1 cellular context compared by ENCODE assay signal in the genomic region with DNA sequence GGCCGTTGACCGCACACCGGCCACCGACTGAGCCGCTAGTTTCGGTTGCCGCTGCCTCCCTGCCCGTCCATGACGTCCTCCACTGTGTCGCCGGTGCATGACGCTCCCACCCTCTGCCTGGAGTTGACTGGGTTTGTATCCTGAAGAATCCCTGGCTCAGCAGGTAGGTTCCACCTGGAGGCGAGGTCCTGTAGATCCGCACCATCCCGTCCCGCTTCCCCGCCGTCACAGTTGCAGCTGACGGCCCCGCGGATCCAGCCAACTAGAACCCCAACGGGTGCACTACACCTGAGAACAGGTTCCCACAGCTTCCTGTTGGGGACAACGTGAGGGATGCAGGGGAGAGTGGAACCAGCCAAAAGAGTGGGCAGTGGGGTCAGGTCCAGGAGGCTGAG.
TF ChIP-seq lines count a peak whose summit lies in the region.

No MANE protein-coding gene starts in this region.

TF ChIP-seq in K562, 482 proteins besides CTCF, POLR2A, EP300 and RAD21 (continued from another document):
- TF ChIP-seq, protein P1, sequence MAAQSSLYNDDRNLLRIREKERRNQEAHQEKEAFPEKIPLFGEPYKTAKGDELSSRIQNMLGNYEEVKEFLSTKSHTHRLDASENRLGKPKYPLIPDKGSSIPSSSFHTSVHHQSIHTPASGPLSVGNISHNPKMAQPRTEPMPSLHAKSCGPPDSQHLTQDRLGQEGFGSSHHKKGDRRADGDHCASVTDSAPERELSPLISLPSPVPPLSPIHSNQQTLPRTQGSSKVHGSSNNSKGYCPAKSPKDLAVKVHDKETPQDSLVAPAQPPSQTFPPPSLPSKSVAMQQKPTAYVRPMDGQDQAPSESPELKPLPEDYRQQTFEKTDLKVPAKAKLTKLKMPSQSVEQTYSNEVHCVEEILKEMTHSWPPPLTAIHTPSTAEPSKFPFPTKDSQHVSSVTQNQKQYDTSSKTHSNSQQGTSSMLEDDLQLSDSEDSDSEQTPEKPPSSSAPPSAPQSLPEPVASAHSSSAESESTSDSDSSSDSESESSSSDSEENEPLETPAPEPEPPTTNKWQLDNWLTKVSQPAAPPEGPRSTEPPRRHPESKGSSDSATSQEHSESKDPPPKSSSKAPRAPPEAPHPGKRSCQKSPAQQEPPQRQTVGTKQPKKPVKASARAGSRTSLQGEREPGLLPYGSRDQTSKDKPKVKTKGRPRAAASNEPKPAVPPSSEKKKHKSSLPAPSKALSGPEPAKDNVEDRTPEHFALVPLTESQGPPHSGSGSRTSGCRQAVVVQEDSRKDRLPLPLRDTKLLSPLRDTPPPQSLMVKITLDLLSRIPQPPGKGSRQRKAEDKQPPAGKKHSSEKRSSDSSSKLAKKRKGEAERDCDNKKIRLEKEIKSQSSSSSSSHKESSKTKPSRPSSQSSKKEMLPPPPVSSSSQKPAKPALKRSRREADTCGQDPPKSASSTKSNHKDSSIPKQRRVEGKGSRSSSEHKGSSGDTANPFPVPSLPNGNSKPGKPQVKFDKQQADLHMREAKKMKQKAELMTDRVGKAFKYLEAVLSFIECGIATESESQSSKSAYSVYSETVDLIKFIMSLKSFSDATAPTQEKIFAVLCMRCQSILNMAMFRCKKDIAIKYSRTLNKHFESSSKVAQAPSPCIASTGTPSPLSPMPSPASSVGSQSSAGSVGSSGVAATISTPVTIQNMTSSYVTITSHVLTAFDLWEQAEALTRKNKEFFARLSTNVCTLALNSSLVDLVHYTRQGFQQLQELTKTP (IDR thresholded peaks at IDR 0.05; ENCODE audit: low read depth in 1 of 2, partially characterized antibody in 2 of 2): no peak
- TF ChIP-seq, protein P2, sequence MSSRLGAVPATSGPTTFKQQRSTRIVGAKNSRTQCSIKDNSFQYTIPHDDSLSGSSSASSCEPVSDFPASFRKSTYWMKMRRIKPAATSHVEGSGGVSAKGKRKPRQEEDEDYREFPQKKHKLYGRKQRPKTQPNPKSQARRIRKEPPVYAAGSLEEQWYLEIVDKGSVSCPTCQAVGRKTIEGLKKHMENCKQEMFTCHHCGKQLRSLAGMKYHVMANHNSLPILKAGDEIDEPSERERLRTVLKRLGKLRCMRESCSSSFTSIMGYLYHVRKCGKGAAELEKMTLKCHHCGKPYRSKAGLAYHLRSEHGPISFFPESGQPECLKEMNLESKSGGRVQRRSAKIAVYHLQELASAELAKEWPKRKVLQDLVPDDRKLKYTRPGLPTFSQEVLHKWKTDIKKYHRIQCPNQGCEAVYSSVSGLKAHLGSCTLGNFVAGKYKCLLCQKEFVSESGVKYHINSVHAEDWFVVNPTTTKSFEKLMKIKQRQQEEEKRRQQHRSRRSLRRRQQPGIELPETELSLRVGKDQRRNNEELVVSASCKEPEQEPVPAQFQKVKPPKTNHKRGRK (tag; IDR thresholded peaks at IDR 0.05): no peak
- TF ChIP-seq PHF21A (IDR thresholded peaks at IDR 0.05; ENCODE audit: borderline replicate concordance, low read depth): no peak
- TF ChIP-seq BDP1 (IDR thresholded peaks at IDR 0.05; ENCODE audit: insufficient read depth, insufficient read length): no peak
- TF ChIP-seq KDM5B (IDR thresholded peaks at IDR 0.05; ENCODE audit: insufficient replicate concordance, low read depth, low read length): no peak
- TF ChIP-seq NFE2L1 (tag; IDR thresholded peaks at IDR 0.05; ENCODE audit: borderline replicate concordance, low read depth): no peak
- TF ChIP-seq EP400 (IDR thresholded peaks at IDR 0.05): no peak; the same call in 1 of the 2 replicates
- TF ChIP-seq RFX7 (CRISPR knock-in tag; IDR thresholded peaks at IDR 0.05): no peak
- TF ChIP-seq NRF1 (conservative IDR thresholded peaks at IDR 0.05 in 1 of 2, IDR thresholded peaks at IDR 0.05 in 1 of 2): no peak
- no peak for TF ChIP-seq PHB2 (IDR thresholded peaks at IDR 0.05; ENCODE audit: low read depth)
- TF ChIP-seq, protein P3, sequence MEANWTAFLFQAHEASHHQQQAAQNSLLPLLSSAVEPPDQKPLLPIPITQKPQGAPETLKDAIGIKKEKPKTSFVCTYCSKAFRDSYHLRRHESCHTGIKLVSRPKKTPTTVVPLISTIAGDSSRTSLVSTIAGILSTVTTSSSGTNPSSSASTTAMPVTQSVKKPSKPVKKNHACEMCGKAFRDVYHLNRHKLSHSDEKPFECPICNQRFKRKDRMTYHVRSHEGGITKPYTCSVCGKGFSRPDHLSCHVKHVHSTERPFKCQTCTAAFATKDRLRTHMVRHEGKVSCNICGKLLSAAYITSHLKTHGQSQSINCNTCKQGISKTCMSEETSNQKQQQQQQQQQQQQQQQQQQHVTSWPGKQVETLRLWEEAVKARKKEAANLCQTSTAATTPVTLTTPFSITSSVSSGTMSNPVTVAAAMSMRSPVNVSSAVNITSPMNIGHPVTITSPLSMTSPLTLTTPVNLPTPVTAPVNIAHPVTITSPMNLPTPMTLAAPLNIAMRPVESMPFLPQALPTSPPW (CRISPR knock-in tag; IDR thresholded peaks at IDR 0.05): no peak
- TF ChIP-seq, protein P4, sequence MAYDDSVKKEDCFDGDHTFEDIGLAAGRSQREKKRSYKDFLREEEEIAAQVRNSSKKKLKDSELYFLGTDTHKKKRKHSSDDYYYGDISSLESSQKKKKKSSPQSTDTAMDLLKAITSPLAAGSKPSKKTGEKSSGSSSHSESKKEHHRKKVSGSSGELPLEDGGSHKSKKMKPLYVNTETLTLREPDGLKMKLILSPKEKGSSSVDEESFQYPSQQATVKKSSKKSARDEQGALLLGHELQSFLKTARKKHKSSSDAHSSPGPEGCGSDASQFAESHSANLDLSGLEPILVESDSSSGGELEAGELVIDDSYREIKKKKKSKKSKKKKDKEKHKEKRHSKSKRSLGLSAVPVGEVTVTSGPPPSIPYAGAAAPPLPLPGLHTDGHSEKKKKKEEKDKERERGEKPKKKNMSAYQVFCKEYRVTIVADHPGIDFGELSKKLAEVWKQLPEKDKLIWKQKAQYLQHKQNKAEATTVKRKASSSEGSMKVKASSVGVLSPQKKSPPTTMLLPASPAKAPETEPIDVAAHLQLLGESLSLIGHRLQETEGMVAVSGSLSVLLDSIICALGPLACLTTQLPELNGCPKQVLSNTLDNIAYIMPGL (CRISPR knock-in tag; IDR thresholded peaks at IDR 0.05): no peak
- TF ChIP-seq TEAD4 (IDR thresholded peaks at IDR 0.05; ENCODE audit: low read length): no peak
- no peak for TF ChIP-seq TEAD4 (CRISPR knock-in tag; IDR thresholded peaks at IDR 0.05; ENCODE audit: borderline replicate concordance)
- TF ChIP-seq ZFP30 (CRISPR knock-in tag; IDR thresholded peaks at IDR 0.05; ENCODE audit: borderline replicate concordance): no peak
- no peak for TF ChIP-seq SMARCA5 (IDR thresholded peaks at IDR 0.05)
- TF ChIP-seq CHD2 (IDR thresholded peaks at IDR 0.05; ENCODE audit: low read depth, low read length): no peak
- TF ChIP-seq MAFK (IDR thresholded peaks at IDR 0.05; ENCODE audit: low read length): no peak
- no peak for TF ChIP-seq FOSL1 (tag; conservative IDR thresholded peaks at IDR 0.05)
